ENCODE assay signal across 10 cellular contexts in genomic region chr19:13974073-13974472, GRCh38. TPM values are rescaled to one million over a fixed set of nuclear protein-coding genes. Genes with fewer than 3 reads are reported as not detected.
DNase-seq lines count a peak whose midpoint lies in the region; ATAC-seq, FAIRE-seq and TF ChIP-seq lines count a peak whose summit lies in the region.
"Had no signal": no experiment of that assay in that cellular context is flagged by ENCODE, and none has a peak within 500 bp of the region (broad histone marks: within the 10 kb centered on the region; RNA-seq: fewer than 3 reads in every experiment).

No MANE protein-coding gene starts in this region.

- H2AFZ ChIP-seq in HepG2 (ENCODE audit: low read length): no peak overlapping the region

- BruUV-seq in HepG2 (replicated peaks; lab: Mats Ljungman, UMichigan) (no TSS peak), Calu3 (replicated peaks; lab: Mats Ljungman, UMichigan) (no TSS peak)

- H3K79me2 ChIP-seq in HepG2 (ENCODE audit: insufficient read depth, low read length): no peaks in the 10 kb centered on the region

- H3K9me3 Mint-ChIP-seq in activated CD4-positive, alpha-beta T cell treated with anti-CD3 and anti-CD28 coated beads, Interleukin-2, amount 10 ng/mL, durations not matched to agents 24 days and 14 days: no peaks in the 10 kb centered on the region
- H3K9me3 Mint-ChIP-seq in glutamatergic neuron (ENCODE audit: unreplicated experiment) (peaks cover 9% of the 10 kb centered on the region), immature natural killer cell (no peaks in the 10 kb centered on the region), Calu3 (ENCODE audit: low read depth, unreplicated experiment) (no peaks in the 10 kb centered on the region)

- DNase-seq in HepG2 (ENCODE audit: low spot score) (no peak), right lobe of liver (no peak), glutamatergic neuron (peak; percentile 44), upper lobe of right lung (no peak), GF-D8 (lab: John Stamatoyannopoulos, UW) (no peak), immature natural killer cell (no peak), Calu3 (no peak)
- DNase-seq in activated CD4-positive, alpha-beta T cell treated with anti-CD3 and anti-CD28 coated beads, Interleukin-2, amount 10 ng/mL, durations not matched to agents 24 days and 14 days: peak; percentile 79

- no peaks in the 10 kb centered on the region for H4K20me1 ChIP-seq in HepG2 (ENCODE audit: insufficient read depth, low read length)

- no peak overlapping the region for H3K4me2 ChIP-seq in HepG2 (ENCODE audit: low read depth, low read length)
- H3K4me2 ChIP-seq: KMS-11 had no signal

- no peak overlapping the region for H3K4me3 ChIP-seq in HepG2 (replicated peaks in 1 of 3; ENCODE audit: insufficient read depth in 1 of 3, low read depth in 2 of 3, low read length in 3 of 3)
- H3K4me3 ChIP-seq in right lobe of liver: no peak overlapping the region
- no peak overlapping the region for H3K4me3 ChIP-seq in upper lobe of right lung

- TF ChIP-seq POLR2A in HepG2 (IDR thresholded peaks at IDR 0.05; ENCODE audit: insufficient read depth in 1 of 2, low read depth in 2 of 2, low read length in 2 of 2) (no peak), right lobe of liver (IDR thresholded peaks at IDR 0.05) (no peak)

- peaks cover 21% of the 10 kb centered on the region for H3K36me3 Mint-ChIP-seq in activated CD4-positive, alpha-beta T cell treated with anti-CD3 and anti-CD28 coated beads, Interleukin-2, amount 10 ng/mL, durations not matched to agents 24 days and 14 days (ENCODE audit: low read depth)
- peaks cover under 1% of the 10 kb centered on the region for H3K36me3 Mint-ChIP-seq in glutamatergic neuron (ENCODE audit: unreplicated experiment)
- peaks cover 5 to 13% (median 9%) of the 10 kb centered on the region in 3 donors for H3K36me3 Mint-ChIP-seq in immature natural killer cell
- peaks cover 4% of the 10 kb centered on the region for H3K36me3 Mint-ChIP-seq in Calu3 (ENCODE audit: insufficient read depth, unreplicated experiment)

- ATAC-seq in HepG2 (peak; percentile 39; the same call in 2 of the 3 replicates), right lobe of liver (no peak), upper lobe of right lung (peak; percentile 26)

- H3K27me3 Mint-ChIP-seq in activated CD4-positive, alpha-beta T cell treated with anti-CD3 and anti-CD28 coated beads, Interleukin-2, amount 10 ng/mL, durations not matched to agents 24 days and 14 days: no peaks in the 10 kb centered on the region
- H3K27me3 Mint-ChIP-seq in glutamatergic neuron (ENCODE audit: unreplicated experiment) (peaks cover 6% of the 10 kb centered on the region), immature natural killer cell (ENCODE audit: low read depth in 3 of 3) (peaks cover 0 to 2% (median 2%) of the 10 kb centered on the region in 3 donors), Calu3 (ENCODE audit: unreplicated experiment) (no peaks in the 10 kb centered on the region)

- no peak for TF ChIP-seq CTCF in HepG2 (CRISPR knock-in tag; IDR thresholded peaks at IDR 0.05)
- TF ChIP-seq CTCF in right lobe of liver (IDR thresholded peaks at IDR 0.05): no peak
- no peak for TF ChIP-seq CTCF in glutamatergic neuron (IDR thresholded peaks at IDR 0.05; ENCODE audit: partially characterized antibody, unreplicated experiment)
- no peak for TF ChIP-seq CTCF in upper lobe of right lung (IDR thresholded peaks at IDR 0.05)
- TF ChIP-seq CTCF in Calu3 (IDR thresholded peaks at IDR 0.05; ENCODE audit: unreplicated experiment): no peak

- POLR2A ChIA-PET in HepG2 (lab: Yijun Ruan, JAX): no interaction called here

- intact Hi-C loops in HepG2 (cut with micrococcal nuclease; ENCODE audit: unreplicated experiment) (no loop called here), right lobe of liver (cut with DNase I) (no loop called here), upper lobe of right lung (cut with DNase I) (no loop called here), Calu3 (cut with micrococcal nuclease; ENCODE audit: unreplicated experiment) (no loop called here)
- intact Hi-C loops in activated CD4-positive, alpha-beta T cell treated with anti-CD3 and anti-CD28 coated beads, Interleukin-2, amount 10 ng/mL, durations not matched to agents 24 days and 14 days (cut with micrococcal nuclease): no loop called here

- in situ Hi-C loops in HepG2 (cut with HindIII; ENCODE audit: extremely low pct_ligation_motif_present, low pct_unique_long_range_greater_than_20kb): no loop called here

- H3K9ac ChIP-seq in HepG2 (ENCODE audit: insufficient read depth, low read depth, low read length): no peak overlapping the region
- H3K9ac ChIP-seq: KMS-11 had no signal

- H3K27ac Mint-ChIP-seq in activated CD4-positive, alpha-beta T cell treated with anti-CD3 and anti-CD28 coated beads, Interleukin-2, amount 10 ng/mL, durations not matched to agents 24 days and 14 days: no peak overlapping the region
- H3K27ac Mint-ChIP-seq in glutamatergic neuron (ENCODE audit: unreplicated experiment) (no peak overlapping the region), immature natural killer cell (peak overlapping the region in 1 of 6 donors; percentile 42), Calu3 (ENCODE audit: unreplicated experiment) (no peak overlapping the region)

- H3K27me3 ChIP-seq in HepG2 (ENCODE audit: control insufficient read depth in 1 of 2, insufficient read depth in 2 of 2, low read length in 2 of 2) (no peaks in the 10 kb centered on the region), right lobe of liver (no peaks in the 10 kb centered on the region), upper lobe of right lung (no peaks in the 10 kb centered on the region)

- CTCF ChIA-PET in HepG2 (lab: Yijun Ruan, JAX; ENCODE audit: low intra/inter-chr PET ratio, low total read pairs): no interaction called here
- CTCF ChIA-PET in Calu3 (lab: Charles Lee): no interaction called here

- WGBS in HepG2 (ENCODE audit: low lambda C conversion rate): 96% methylated on average over 12 of the region's 12 CpGs
- 79% methylated on average over 11 of the region's 12 CpGs for WGBS in right lobe of liver (ENCODE audit: insufficient coverage, low coverage, low lambda C conversion rate, missing lambda C conversion rate)

- TF ChIP-seq EP300 in HepG2 (IDR thresholded peaks at IDR 0.05; ENCODE audit: low read depth in 2 of 2, low read length in 2 of 2) (no peak), HepG2 (CRISPR knock-in tag; IDR thresholded peaks at IDR 0.05; ENCODE audit: borderline replicate concordance) (no peak)

- no peak overlapping the region for H3K4me3 Mint-ChIP-seq in activated CD4-positive, alpha-beta T cell treated with anti-CD3 and anti-CD28 coated beads, Interleukin-2, amount 10 ng/mL, durations not matched to agents 24 days and 14 days
- H3K4me3 Mint-ChIP-seq in glutamatergic neuron (ENCODE audit: unreplicated experiment) (no peak overlapping the region), immature natural killer cell (no peak overlapping the region), Calu3 (ENCODE audit: low read depth, unreplicated experiment) (no peak overlapping the region)

- peaks cover 5% of the 10 kb centered on the region for H3K4me1 Mint-ChIP-seq in activated CD4-positive, alpha-beta T cell treated with anti-CD3 and anti-CD28 coated beads, Interleukin-2, amount 10 ng/mL, durations not matched to agents 24 days and 14 days
- H3K4me1 Mint-ChIP-seq in glutamatergic neuron (ENCODE audit: low read depth, unreplicated experiment) (peaks cover 5% of the 10 kb centered on the region), immature natural killer cell (peaks cover 0 to 4% of the 10 kb centered on the region in 2 donors), Calu3 (ENCODE audit: low read depth, unreplicated experiment) (no peaks in the 10 kb centered on the region)

- H3K9me3 ChIP-seq in HepG2 (ENCODE audit: low read length): no peaks in the 10 kb centered on the region
- no peaks in the 10 kb centered on the region for H3K9me3 ChIP-seq in right lobe of liver
- no peaks in the 10 kb centered on the region for H3K9me3 ChIP-seq in upper lobe of right lung

- peaks cover 9 to 33% of the 10 kb centered on the region in 2 experiments; a peak in 4 of 5 replicates for H3K36me3 ChIP-seq in HepG2 (replicated peaks in 1 of 2; ENCODE audit: control insufficient read depth in 1 of 2, insufficient read depth in 2 of 2, low read length in 2 of 2)
- peaks cover 0 to 35% (median 9%) of the 10 kb centered on the region in 4 donors for H3K36me3 ChIP-seq in right lobe of liver
- H3K36me3 ChIP-seq in upper lobe of right lung: peaks cover 39% of the 10 kb centered on the region

- H3K4me1 ChIP-seq in HepG2 (ENCODE audit: insufficient read depth, low read length) (no peaks in the 10 kb centered on the region), right lobe of liver (no peaks in the 10 kb centered on the region), upper lobe of right lung (peaks cover 8% of the 10 kb centered on the region)

- TF ChIP-seq RAD21 in HepG2 (CRISPR knock-in tag; IDR thresholded peaks at IDR 0.05): no peak

- H3K27ac ChIP-seq in HepG2 (ENCODE audit: extremely low read length, insufficient read depth, low read length): no peak overlapping the region
- no peak overlapping the region for H3K27ac ChIP-seq in right lobe of liver
- no peak overlapping the region for H3K27ac ChIP-seq in upper lobe of right lung
- H3K27ac ChIP-seq: KMS-11 had no signal

- FAIRE-seq in HepG2 (lab: Jason Lieb, UNC): no peak

RNA-seq across cellular contexts. Expression of gene DCAF15, which starts 21.8 kb away (rescaled TPM):
- total RNA-seq in HepG2 (2016; rRNA removed; fragmentation: Illumina TruSeq; extraction: Trizol): 8.5 and 14.0 TPM in 2 replicates
- 11.3 and 12.1 TPM in 2 replicates for total RNA-seq in HepG2 (2016; cell fraction: cytosol; rRNA removed; fragmentation: Illumina TruSeq; extraction: Trizol; ENCODE audit: low read depth)
- total RNA-seq in HepG2 (2016; cell fraction: insoluble cytoplasmic fraction; rRNA removed; fragmentation: Illumina TruSeq; extraction: Trizol): 7.3 and 14.2 TPM in 2 replicates
- total RNA-seq in HepG2 (2016; cell fraction: membrane; rRNA removed; fragmentation: Illumina TruSeq; extraction: Trizol): 13.3 and 15.4 TPM in 2 replicates
- total RNA-seq in HepG2 (2016; cell fraction: nucleus; rRNA removed; fragmentation: Illumina TruSeq; extraction: Trizol): 12.9 and 17.6 TPM in 2 replicates
- polyA plus RNA-seq in HepG2 (2011; rRNA removed): 13.5 and 13.6 TPM in 2 replicates
- 5.9 and 10.2 TPM in 2 replicates for polyA plus RNA-seq in HepG2 (2011; cell fraction: cytosol; rRNA removed)
- polyA plus RNA-seq in HepG2 (2011; cell fraction: nucleus; rRNA removed): 69.0 and 111 TPM in 2 replicates
- 9.5 and 10.5 TPM in 2 replicates for polyA plus RNA-seq in HepG2 (2012)
- 8.3 and 9.9 TPM in 2 replicates for polyA plus RNA-seq in HepG2 (2016; cell fraction: cytosol; fragmentation: Illumina TruSeq; extraction: Trizol; ENCODE audit: low read depth)
- 15.3 and 20.8 TPM in 2 replicates for polyA plus RNA-seq in HepG2 (2016; cell fraction: insoluble cytoplasmic fraction; fragmentation: Illumina TruSeq; extraction: Trizol; ENCODE audit: low read depth)
- 8.6 TPM in 2 replicates for polyA plus RNA-seq in HepG2 (2016; cell fraction: membrane; fragmentation: Illumina TruSeq; extraction: Trizol; ENCODE audit: low read depth)
- 52.7 and 54.2 TPM in 2 replicates for polyA plus RNA-seq in HepG2 (2016; cell fraction: nucleus; fragmentation: Illumina TruSeq; extraction: Trizol; ENCODE audit: insufficient read depth, low read depth)
- 18.8 and 26.1 TPM in 2 replicates for polyA minus RNA-seq in HepG2 (2011; rRNA and poly(A)+ RNA removed; ENCODE audit: low replicate concordance)
- polyA minus RNA-seq in HepG2 (2011; cell fraction: cytosol; rRNA and poly(A)+ RNA removed): 6.5 and 8.8 TPM in 2 replicates
- polyA minus RNA-seq in HepG2 (2011; cell fraction: nucleus; rRNA and poly(A)+ RNA removed): 12.1 and 15.6 TPM in 2 replicates
- 1 to 10 TPM; 5.6 to 8.7 (median 7.7) TPM for total RNA-seq in right lobe of liver
- total RNA-seq in activated CD4-positive, alpha-beta T cell treated with anti-CD3 and anti-CD28 coated beads, Interleukin-2, amount 10 ng/mL, durations not matched to agents 24 days and 14 days: 61.5 and 63.2 TPM in 2 replicates
- total RNA-seq in glutamatergic neuron (ENCODE audit: unreplicated experiment): 84.4 TPM
- total RNA-seq in upper lobe of right lung: 35.1 TPM
- polyA plus RNA-seq in immature natural killer cell: 1 to 10 TPM; 2.4 to 9.4 (median 4.2) TPM
- 34.0 and 35.5 TPM in 2 replicates for total RNA-seq in Calu3 (2022)

RNA-seq across cellular contexts. Expression of gene RFX1, which starts 32.0 kb away (rescaled TPM):
- total RNA-seq in HepG2 (2016; rRNA removed; fragmentation: Illumina TruSeq; extraction: Trizol): 1.3 and 1.4 TPM in 2 replicates
- 0.62 and 1.0 TPM in 2 replicates for total RNA-seq in HepG2 (2016; cell fraction: cytosol; rRNA removed; fragmentation: Illumina TruSeq; extraction: Trizol; ENCODE audit: low read depth)
- 1.2 and 1.9 TPM in 2 replicates for total RNA-seq in HepG2 (2016; cell fraction: insoluble cytoplasmic fraction; rRNA removed; fragmentation: Illumina TruSeq; extraction: Trizol)
- 1.2 and 1.6 TPM in 2 replicates for total RNA-seq in HepG2 (2016; cell fraction: membrane; rRNA removed; fragmentation: Illumina TruSeq; extraction: Trizol)
- 2.1 and 2.3 TPM in 2 replicates for total RNA-seq in HepG2 (2016; cell fraction: nucleus; rRNA removed; fragmentation: Illumina TruSeq; extraction: Trizol)
- 0.56 and 1.1 TPM in 2 replicates for polyA plus RNA-seq in HepG2 (2011; rRNA removed)
- 0.14 and 0.17 TPM in 2 replicates for polyA plus RNA-seq in HepG2 (2011; cell fraction: cytosol; rRNA removed)
- polyA plus RNA-seq in HepG2 (2011; cell fraction: nucleus; rRNA removed): 5.8 and 9.2 TPM in 2 replicates
- 2.1 and 3.0 TPM in 2 replicates for polyA plus RNA-seq in HepG2 (2012)
- 0.23 and 0.45 TPM in 2 replicates for polyA plus RNA-seq in HepG2 (2016; cell fraction: cytosol; fragmentation: Illumina TruSeq; extraction: Trizol; ENCODE audit: low read depth)
- 1.9 and 3.5 TPM in 2 replicates for polyA plus RNA-seq in HepG2 (2016; cell fraction: insoluble cytoplasmic fraction; fragmentation: Illumina TruSeq; extraction: Trizol; ENCODE audit: low read depth)
- polyA plus RNA-seq in HepG2 (2016; cell fraction: membrane; fragmentation: Illumina TruSeq; extraction: Trizol; ENCODE audit: low read depth): 0.90 and 1.1 TPM in 2 replicates
- polyA plus RNA-seq in HepG2 (2016; cell fraction: nucleus; fragmentation: Illumina TruSeq; extraction: Trizol; ENCODE audit: insufficient read depth, low read depth): 8.9 and 9.5 TPM in 2 replicates
- 1.2 and 1.4 TPM in 2 replicates for polyA minus RNA-seq in HepG2 (2011; rRNA and poly(A)+ RNA removed; ENCODE audit: low replicate concordance)
- polyA minus RNA-seq in HepG2 (2011; cell fraction: cytosol; rRNA and poly(A)+ RNA removed): 1.5 and 2.4 TPM in 2 replicates
- polyA minus RNA-seq in HepG2 (2011; cell fraction: nucleus; rRNA and poly(A)+ RNA removed): 1.1 and 3.0 TPM in 2 replicates
- 1 to 10 TPM; 2.5 to 9.3 (median 5.7) TPM for total RNA-seq in right lobe of liver
- total RNA-seq in activated CD4-positive, alpha-beta T cell treated with anti-CD3 and anti-CD28 coated beads, Interleukin-2, amount 10 ng/mL, durations not matched to agents 24 days and 14 days: 17.0 and 18.0 TPM in 2 replicates
- 9.4 TPM for total RNA-seq in glutamatergic neuron (ENCODE audit: unreplicated experiment)
- total RNA-seq in upper lobe of right lung: 17.8 TPM
- polyA plus RNA-seq in immature natural killer cell: 1 to 10 TPM in 1 of 3 donors, under 1 TPM in 2; 0.21 to 1.5 (median 0.66) TPM
- total RNA-seq in Calu3 (2022): 13.8 and 14.9 TPM in 2 replicates

RNA-seq across cellular contexts. Expression of gene PODNL1, which starts 35.9 kb away (rescaled TPM):
- not detected in 2 replicates for total RNA-seq in HepG2 (2016; rRNA removed; fragmentation: Illumina TruSeq; extraction: Trizol)
- total RNA-seq in HepG2 (2016; cell fraction: cytosol; rRNA removed; fragmentation: Illumina TruSeq; extraction: Trizol; ENCODE audit: low read depth): not detected in 2 replicates
- total RNA-seq in HepG2 (2016; cell fraction: insoluble cytoplasmic fraction; rRNA removed; fragmentation: Illumina TruSeq; extraction: Trizol): not detected in 2 replicates
- total RNA-seq in HepG2 (2016; cell fraction: membrane; rRNA removed; fragmentation: Illumina TruSeq; extraction: Trizol): 0.17 TPM in 1 of 2 replicates, not detected in the other
- total RNA-seq in HepG2 (2016; cell fraction: nucleus; rRNA removed; fragmentation: Illumina TruSeq; extraction: Trizol): not detected in 2 replicates
- 0.18 TPM in 1 of 2 replicates, not detected in the other for polyA plus RNA-seq in HepG2 (2011; rRNA removed)
- polyA plus RNA-seq in HepG2 (2011; cell fraction: cytosol; rRNA removed): 0.15 TPM in 1 of 2 replicates, not detected in the other
- 0.26 TPM in 2 replicates for polyA plus RNA-seq in HepG2 (2011; cell fraction: nucleus; rRNA removed)
- polyA plus RNA-seq in HepG2 (2012): 0.19 and 0.24 TPM in 2 replicates
- not detected in 2 replicates for polyA plus RNA-seq in HepG2 (2016; cell fraction: cytosol; fragmentation: Illumina TruSeq; extraction: Trizol; ENCODE audit: low read depth)
- polyA plus RNA-seq in HepG2 (2016; cell fraction: insoluble cytoplasmic fraction; fragmentation: Illumina TruSeq; extraction: Trizol; ENCODE audit: low read depth): not detected in 2 replicates
- polyA plus RNA-seq in HepG2 (2016; cell fraction: membrane; fragmentation: Illumina TruSeq; extraction: Trizol; ENCODE audit: low read depth): not detected in 2 replicates
- polyA plus RNA-seq in HepG2 (2016; cell fraction: nucleus; fragmentation: Illumina TruSeq; extraction: Trizol; ENCODE audit: insufficient read depth, low read depth): not detected in 2 replicates
- 0.54 TPM in 1 of 2 replicates, not detected in the other for polyA minus RNA-seq in HepG2 (2011; rRNA and poly(A)+ RNA removed; ENCODE audit: low replicate concordance)
- polyA minus RNA-seq in HepG2 (2011; cell fraction: cytosol; rRNA and poly(A)+ RNA removed): not detected in 2 replicates
- not detected in 2 replicates for polyA minus RNA-seq in HepG2 (2011; cell fraction: nucleus; rRNA and poly(A)+ RNA removed)
- total RNA-seq in right lobe of liver: under 1 TPM in 2 of 6 experiments, not detected in 4; 0.19 to 0.33 TPM
- total RNA-seq in activated CD4-positive, alpha-beta T cell treated with anti-CD3 and anti-CD28 coated beads, Interleukin-2, amount 10 ng/mL, durations not matched to agents 24 days and 14 days: not detected in 2 replicates
- total RNA-seq in glutamatergic neuron (ENCODE audit: unreplicated experiment): 8.9 TPM
- 2.8 TPM for total RNA-seq in upper lobe of right lung
- not detected for polyA plus RNA-seq in immature natural killer cell
- not detected in 2 replicates for total RNA-seq in Calu3 (2022)

RNA-seq across cellular contexts. Expression of gene RLN3, which starts 53.9 kb away (rescaled TPM):
- not detected in 2 replicates for total RNA-seq in HepG2 (2016; rRNA removed; fragmentation: Illumina TruSeq; extraction: Trizol)
- not detected in 2 replicates for total RNA-seq in HepG2 (2016; cell fraction: cytosol; rRNA removed; fragmentation: Illumina TruSeq; extraction: Trizol; ENCODE audit: low read depth)
- not detected in 2 replicates for total RNA-seq in HepG2 (2016; cell fraction: insoluble cytoplasmic fraction; rRNA removed; fragmentation: Illumina TruSeq; extraction: Trizol)
- total RNA-seq in HepG2 (2016; cell fraction: membrane; rRNA removed; fragmentation: Illumina TruSeq; extraction: Trizol): not detected in 2 replicates
- not detected in 2 replicates for total RNA-seq in HepG2 (2016; cell fraction: nucleus; rRNA removed; fragmentation: Illumina TruSeq; extraction: Trizol)
- not detected in 2 replicates for polyA plus RNA-seq in HepG2 (2011; rRNA removed)
- polyA plus RNA-seq in HepG2 (2011; cell fraction: cytosol; rRNA removed): not detected in 2 replicates
- polyA plus RNA-seq in HepG2 (2011; cell fraction: nucleus; rRNA removed): not detected in 2 replicates
- not detected in 2 replicates for polyA plus RNA-seq in HepG2 (2012)
- polyA plus RNA-seq in HepG2 (2016; cell fraction: cytosol; fragmentation: Illumina TruSeq; extraction: Trizol; ENCODE audit: low read depth): not detected in 2 replicates
- not detected in 2 replicates for polyA plus RNA-seq in HepG2 (2016; cell fraction: insoluble cytoplasmic fraction; fragmentation: Illumina TruSeq; extraction: Trizol; ENCODE audit: low read depth)
- polyA plus RNA-seq in HepG2 (2016; cell fraction: membrane; fragmentation: Illumina TruSeq; extraction: Trizol; ENCODE audit: low read depth): not detected in 2 replicates
- not detected in 2 replicates for polyA plus RNA-seq in HepG2 (2016; cell fraction: nucleus; fragmentation: Illumina TruSeq; extraction: Trizol; ENCODE audit: insufficient read depth, low read depth)
- not detected in 2 replicates for polyA minus RNA-seq in HepG2 (2011; rRNA and poly(A)+ RNA removed; ENCODE audit: low replicate concordance)
- polyA minus RNA-seq in HepG2 (2011; cell fraction: cytosol; rRNA and poly(A)+ RNA removed): not detected in 2 replicates
- polyA minus RNA-seq in HepG2 (2011; cell fraction: nucleus; rRNA and poly(A)+ RNA removed): not detected in 2 replicates
- total RNA-seq in right lobe of liver: not detected
- total RNA-seq in activated CD4-positive, alpha-beta T cell treated with anti-CD3 and anti-CD28 coated beads, Interleukin-2, amount 10 ng/mL, durations not matched to agents 24 days and 14 days: not detected in 2 replicates
- not detected for total RNA-seq in glutamatergic neuron (ENCODE audit: unreplicated experiment)
- not detected for total RNA-seq in upper lobe of right lung
- not detected for polyA plus RNA-seq in immature natural killer cell
- total RNA-seq in Calu3 (2022): not detected in 2 replicates
- total RNA-seq: myocyte had no signal

RNA-seq across cellular contexts. Expression of gene IL27RA, which starts 57.5 kb away (rescaled TPM):
- total RNA-seq in HepG2 (2016; rRNA removed; fragmentation: Illumina TruSeq; extraction: Trizol) (3.4 and 8.1 TPM in 2 replicates), right lobe of liver (1 to 10 TPM; 1.1 to 3.0 (median 1.5) TPM), glutamatergic neuron (ENCODE audit: unreplicated experiment) (not detected), upper lobe of right lung (16.2 TPM), Calu3 (2022) (7.0 and 7.4 TPM in 2 replicates)
- 1.0 and 1.4 TPM in 2 replicates for total RNA-seq in HepG2 (2016; cell fraction: cytosol; rRNA removed; fragmentation: Illumina TruSeq; extraction: Trizol; ENCODE audit: low read depth)
- 3.0 and 8.3 TPM in 2 replicates for total RNA-seq in HepG2 (2016; cell fraction: insoluble cytoplasmic fraction; rRNA removed; fragmentation: Illumina TruSeq; extraction: Trizol)
- 2.5 and 2.7 TPM in 2 replicates for total RNA-seq in HepG2 (2016; cell fraction: membrane; rRNA removed; fragmentation: Illumina TruSeq; extraction: Trizol)
- 6.3 and 7.8 TPM in 2 replicates for total RNA-seq in HepG2 (2016; cell fraction: nucleus; rRNA removed; fragmentation: Illumina TruSeq; extraction: Trizol)
- polyA plus RNA-seq in HepG2 (2011; rRNA removed) (3.5 and 5.4 TPM in 2 replicates), immature natural killer cell (10 to 100 TPM; 58.6 to 86.4 (median 69.9) TPM)
- polyA plus RNA-seq in HepG2 (2011; cell fraction: cytosol; rRNA removed): 3.1 and 3.5 TPM in 2 replicates
- polyA plus RNA-seq in HepG2 (2011; cell fraction: nucleus; rRNA removed): 2.7 and 3.5 TPM in 2 replicates
- polyA plus RNA-seq in HepG2 (2012): 1.8 and 3.6 TPM in 2 replicates
- 0.75 and 0.87 TPM in 2 replicates for polyA plus RNA-seq in HepG2 (2016; cell fraction: cytosol; fragmentation: Illumina TruSeq; extraction: Trizol; ENCODE audit: low read depth)
- polyA plus RNA-seq in HepG2 (2016; cell fraction: insoluble cytoplasmic fraction; fragmentation: Illumina TruSeq; extraction: Trizol; ENCODE audit: low read depth): 2.7 and 3.1 TPM in 2 replicates
- 1.7 and 2.1 TPM in 2 replicates for polyA plus RNA-seq in HepG2 (2016; cell fraction: membrane; fragmentation: Illumina TruSeq; extraction: Trizol; ENCODE audit: low read depth)
- 10.9 and 11.1 TPM in 2 replicates for polyA plus RNA-seq in HepG2 (2016; cell fraction: nucleus; fragmentation: Illumina TruSeq; extraction: Trizol; ENCODE audit: insufficient read depth, low read depth)
- polyA minus RNA-seq in HepG2 (2011; rRNA and poly(A)+ RNA removed; ENCODE audit: low replicate concordance): 5.4 and 21.7 TPM in 2 replicates
- polyA minus RNA-seq in HepG2 (2011; cell fraction: cytosol; rRNA and poly(A)+ RNA removed): 1.9 and 2.9 TPM in 2 replicates
- polyA minus RNA-seq in HepG2 (2011; cell fraction: nucleus; rRNA and poly(A)+ RNA removed): 1.1 and 1.3 TPM in 2 replicates
- total RNA-seq in activated CD4-positive, alpha-beta T cell treated with anti-CD3 and anti-CD28 coated beads, Interleukin-2, amount 10 ng/mL, durations not matched to agents 24 days and 14 days: 81.6 and 86.4 TPM in 2 replicates

Comparison
In these comparisons a context has a peak if more than half of its experiments do, and no peak if none do; other contexts are left out.
1. ATAC-seq: peak in HepG2 (single experiment) and upper lobe of right lung (single experiment); none in right lobe of liver (0 of 4).
2. DNase-seq: peak in activated CD4-positive, alpha-beta T cell treated with anti-CD3 and anti-CD28 coated beads, Interleukin-2, amount 10 ng/mL, durations not matched to agents 24 days and 14 days (single experiment) and glutamatergic neuron (single experiment); none in HepG2 (single experiment), right lobe of liver (0 of 3), upper lobe of right lung (single experiment), GF-D8 (single experiment), immature natural killer cell (0 of 3) and Calu3 (single experiment).